In the genomic region with DNA sequence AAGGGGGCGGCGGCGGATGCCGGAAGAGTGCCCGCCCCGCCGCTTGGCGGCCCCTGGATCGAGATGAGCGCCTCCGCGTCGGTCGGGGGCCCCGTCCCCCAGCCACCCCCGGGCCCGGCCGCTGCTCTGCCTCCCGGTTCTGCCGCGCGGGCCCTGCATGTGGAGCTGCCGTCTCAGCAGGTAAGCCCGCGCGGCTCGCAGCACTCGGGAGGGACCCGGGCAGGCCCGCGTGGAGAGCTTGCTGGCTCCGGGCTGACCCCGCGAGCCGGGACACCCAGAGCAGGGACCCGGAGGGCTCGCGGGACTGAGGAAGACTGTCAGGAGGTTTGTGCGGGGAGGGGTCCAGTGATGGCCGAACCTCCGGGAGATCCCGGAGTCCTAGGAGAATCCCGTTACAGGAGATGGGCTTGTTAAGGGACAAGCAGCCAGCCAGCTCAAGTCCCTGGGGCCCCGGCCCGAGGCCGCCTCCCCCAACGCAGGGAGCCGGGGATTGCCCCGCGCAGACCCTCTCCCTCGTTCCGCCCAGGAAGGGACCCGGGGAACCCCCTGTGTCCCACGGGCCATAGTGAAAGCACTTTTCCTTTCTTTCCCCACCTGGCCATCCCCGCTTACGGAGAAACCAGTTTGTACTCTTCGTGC, we compare ENCODE assay signal across 1 cellular context.
TF ChIP-seq lines count a peak whose summit lies in the region.

No MANE protein-coding gene starts in this region.

TF ChIP-seq in H1, 55 proteins besides CTCF, POLR2A, EP300 and RAD21 (continued from another document):
- TF ChIP-seq RFX5 (IDR thresholded peaks at IDR 0.05; ENCODE audit: borderline replicate concordance, low read depth, low read length) (no peak), RNF2 (IDR thresholded peaks at IDR 0.05; ENCODE audit: borderline replicate concordance, low read depth, low read length, missing control alignments, poor library complexity, severe bottlenecking) (no peak), NRF1 (IDR thresholded peaks at IDR 0.05; ENCODE audit: low read depth, low read length) (no peak), SP2 (IDR thresholded peaks at IDR 0.05; ENCODE audit: low read length) (no peak), BRCA1 (IDR thresholded peaks at IDR 0.05; ENCODE audit: low read depth, low read length) (no peak), SRF (IDR thresholded peaks at IDR 0.05; ENCODE audit: low read depth, low read length) (no peak), ASH2L (IDR thresholded peaks at IDR 0.05; ENCODE audit: low read length) (peak; percentile 75), FOSL1 (IDR thresholded peaks at IDR 0.05; ENCODE audit: insufficient read depth, low read depth, low read length) (no peak), CEBPB (IDR thresholded peaks at IDR 0.05; ENCODE audit: low read depth, low read length) (no peak), RXRA (IDR thresholded peaks at IDR 0.05; ENCODE audit: insufficient read depth, low read depth, low read length) (no peak), MAFK (IDR thresholded peaks at IDR 0.05; ENCODE audit: low read depth, low read length) (no peak), POU5F1 (IDR thresholded peaks at IDR 0.05; ENCODE audit: low read depth, low read length) (no peak), SAP30 (IDR thresholded peaks at IDR 0.05; ENCODE audit: insufficient read depth, insufficient replicate concordance, low read length) (no peak), EGR1 (IDR thresholded peaks at IDR 0.05; ENCODE audit: borderline replicate concordance, low read depth, low read length) (no peak), NANOG (IDR thresholded peaks at IDR 0.05; ENCODE audit: insufficient read depth, low read depth, low read length, poor library complexity, severe bottlenecking) (no peak), TEAD4 (IDR thresholded peaks at IDR 0.05; ENCODE audit: low read depth, low read length) (no peak), BCL11A (IDR thresholded peaks at IDR 0.05; ENCODE audit: low read depth in 2 of 2, low read length in 2 of 2) (no peak), EZH2 (IDR thresholded peaks at IDR 0.05; ENCODE audit: low read depth, low read length, severe bottlenecking) (no peak), ZNF274 (IDR thresholded peaks at IDR 0.05; ENCODE audit: borderline replicate concordance, extremely low read depth, low read length) (no peak), KDM5A (IDR thresholded peaks at IDR 0.05; ENCODE audit: low read length) (no peak), SP4 (IDR thresholded peaks at IDR 0.05; ENCODE audit: low read length) (no peak), RBBP5 (IDR thresholded peaks at IDR 0.05; ENCODE audit: borderline replicate concordance, low read depth, low read length) (no peak; the same call in 1 of the 2 replicates), SIX5 (IDR thresholded peaks at IDR 0.05; ENCODE audit: low read depth, low read length) (no peak), USF2 (IDR thresholded peaks at IDR 0.05; ENCODE audit: low read length) (no peak), CHD1 (IDR thresholded peaks at IDR 0.05; ENCODE audit: low read depth, low read length) (no peak), SUZ12 (IDR thresholded peaks at IDR 0.05; ENCODE audit: low read length) (no peak), KDM4A (IDR thresholded peaks at IDR 0.05; ENCODE audit: low read depth, low read length, severe bottlenecking) (no peak), GABPA (IDR thresholded peaks at IDR 0.05; ENCODE audit: borderline replicate concordance, insufficient read depth, low read length) (no peak), CTBP2 (IDR thresholded peaks at IDR 0.05; ENCODE audit: borderline replicate concordance, insufficient read depth, insufficient read length, low read length) (no peak), ATF2 (IDR thresholded peaks at IDR 0.05; ENCODE audit: low read length) (no peak), KDM1A (IDR thresholded peaks at IDR 0.05; ENCODE audit: borderline replicate concordance, low read length) (no peak), GTF2F1 (IDR thresholded peaks at IDR 0.05; ENCODE audit: borderline replicate concordance, low read depth, low read length) (no peak), CREB1 (IDR thresholded peaks at IDR 0.05) (no peak), E2F6 (IDR thresholded peaks at IDR 0.05) (no peak), TAF7 (optimal IDR thresholded peaks at IDR 0.05; ENCODE audit: borderline replicate concordance, low read depth, low read length) (peak; percentile 31), TCF12 (IDR thresholded peaks at IDR 0.05; ENCODE audit: low read depth, low read length) (no peak), SIN3A (conservative IDR thresholded peaks at IDR 0.05 in 1 of 2, IDR thresholded peaks at IDR 0.05 in 1 of 2; ENCODE audit: low read depth in 1 of 2, low read length in 2 of 2) (0 out of 4 replicates have a peak, but pooled peaks have one; percentile 8 to 23), HDAC6 (IDR thresholded peaks at IDR 0.05; ENCODE audit: low read depth, low read length) (no peak), CBX8 (IDR thresholded peaks at IDR 0.05; ENCODE audit: borderline replicate concordance, low read depth, low read length) (no peak), TBP (IDR thresholded peaks at IDR 0.05; ENCODE audit: low read depth, low read length) (no peak; the same call in 1 of the 2 replicates), JUN (IDR thresholded peaks at IDR 0.05; ENCODE audit: low read depth, low read length) (no peak), CHD2 (IDR thresholded peaks at IDR 0.05; ENCODE audit: low read length) (0 out of 2 replicates have a peak, but pooled peaks have one; percentile 50), TAF1 (IDR thresholded peaks at IDR 0.05; ENCODE audit: low read depth, low read length) (peak; percentile 4), SP1 (IDR thresholded peaks at IDR 0.05; ENCODE audit: low read depth, low read length) (no peak), CBX5 (IDR thresholded peaks at IDR 0.05; ENCODE audit: low read depth, low read length) (no peak), BACH1 (IDR thresholded peaks at IDR 0.05; ENCODE audit: low read length) (no peak), HDAC2 (IDR thresholded peaks at IDR 0.05; ENCODE audit: borderline replicate concordance in 1 of 2, low read depth in 2 of 2, low read length in 2 of 2) (0 out of 4 replicates have a peak, but pooled peaks of 1 of the 2 experiments have one; percentile 12), SIRT6 (IDR thresholded peaks at IDR 0.05; ENCODE audit: low read length) (no peak)
- TF ChIP-seq, protein P1, sequence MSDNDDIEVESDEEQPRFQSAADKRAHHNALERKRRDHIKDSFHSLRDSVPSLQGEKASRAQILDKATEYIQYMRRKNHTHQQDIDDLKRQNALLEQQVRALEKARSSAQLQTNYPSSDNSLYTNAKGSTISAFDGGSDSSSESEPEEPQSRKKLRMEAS (IDR thresholded peaks at IDR 0.05), result no peak
- TF ChIP-seq, protein P2, sequence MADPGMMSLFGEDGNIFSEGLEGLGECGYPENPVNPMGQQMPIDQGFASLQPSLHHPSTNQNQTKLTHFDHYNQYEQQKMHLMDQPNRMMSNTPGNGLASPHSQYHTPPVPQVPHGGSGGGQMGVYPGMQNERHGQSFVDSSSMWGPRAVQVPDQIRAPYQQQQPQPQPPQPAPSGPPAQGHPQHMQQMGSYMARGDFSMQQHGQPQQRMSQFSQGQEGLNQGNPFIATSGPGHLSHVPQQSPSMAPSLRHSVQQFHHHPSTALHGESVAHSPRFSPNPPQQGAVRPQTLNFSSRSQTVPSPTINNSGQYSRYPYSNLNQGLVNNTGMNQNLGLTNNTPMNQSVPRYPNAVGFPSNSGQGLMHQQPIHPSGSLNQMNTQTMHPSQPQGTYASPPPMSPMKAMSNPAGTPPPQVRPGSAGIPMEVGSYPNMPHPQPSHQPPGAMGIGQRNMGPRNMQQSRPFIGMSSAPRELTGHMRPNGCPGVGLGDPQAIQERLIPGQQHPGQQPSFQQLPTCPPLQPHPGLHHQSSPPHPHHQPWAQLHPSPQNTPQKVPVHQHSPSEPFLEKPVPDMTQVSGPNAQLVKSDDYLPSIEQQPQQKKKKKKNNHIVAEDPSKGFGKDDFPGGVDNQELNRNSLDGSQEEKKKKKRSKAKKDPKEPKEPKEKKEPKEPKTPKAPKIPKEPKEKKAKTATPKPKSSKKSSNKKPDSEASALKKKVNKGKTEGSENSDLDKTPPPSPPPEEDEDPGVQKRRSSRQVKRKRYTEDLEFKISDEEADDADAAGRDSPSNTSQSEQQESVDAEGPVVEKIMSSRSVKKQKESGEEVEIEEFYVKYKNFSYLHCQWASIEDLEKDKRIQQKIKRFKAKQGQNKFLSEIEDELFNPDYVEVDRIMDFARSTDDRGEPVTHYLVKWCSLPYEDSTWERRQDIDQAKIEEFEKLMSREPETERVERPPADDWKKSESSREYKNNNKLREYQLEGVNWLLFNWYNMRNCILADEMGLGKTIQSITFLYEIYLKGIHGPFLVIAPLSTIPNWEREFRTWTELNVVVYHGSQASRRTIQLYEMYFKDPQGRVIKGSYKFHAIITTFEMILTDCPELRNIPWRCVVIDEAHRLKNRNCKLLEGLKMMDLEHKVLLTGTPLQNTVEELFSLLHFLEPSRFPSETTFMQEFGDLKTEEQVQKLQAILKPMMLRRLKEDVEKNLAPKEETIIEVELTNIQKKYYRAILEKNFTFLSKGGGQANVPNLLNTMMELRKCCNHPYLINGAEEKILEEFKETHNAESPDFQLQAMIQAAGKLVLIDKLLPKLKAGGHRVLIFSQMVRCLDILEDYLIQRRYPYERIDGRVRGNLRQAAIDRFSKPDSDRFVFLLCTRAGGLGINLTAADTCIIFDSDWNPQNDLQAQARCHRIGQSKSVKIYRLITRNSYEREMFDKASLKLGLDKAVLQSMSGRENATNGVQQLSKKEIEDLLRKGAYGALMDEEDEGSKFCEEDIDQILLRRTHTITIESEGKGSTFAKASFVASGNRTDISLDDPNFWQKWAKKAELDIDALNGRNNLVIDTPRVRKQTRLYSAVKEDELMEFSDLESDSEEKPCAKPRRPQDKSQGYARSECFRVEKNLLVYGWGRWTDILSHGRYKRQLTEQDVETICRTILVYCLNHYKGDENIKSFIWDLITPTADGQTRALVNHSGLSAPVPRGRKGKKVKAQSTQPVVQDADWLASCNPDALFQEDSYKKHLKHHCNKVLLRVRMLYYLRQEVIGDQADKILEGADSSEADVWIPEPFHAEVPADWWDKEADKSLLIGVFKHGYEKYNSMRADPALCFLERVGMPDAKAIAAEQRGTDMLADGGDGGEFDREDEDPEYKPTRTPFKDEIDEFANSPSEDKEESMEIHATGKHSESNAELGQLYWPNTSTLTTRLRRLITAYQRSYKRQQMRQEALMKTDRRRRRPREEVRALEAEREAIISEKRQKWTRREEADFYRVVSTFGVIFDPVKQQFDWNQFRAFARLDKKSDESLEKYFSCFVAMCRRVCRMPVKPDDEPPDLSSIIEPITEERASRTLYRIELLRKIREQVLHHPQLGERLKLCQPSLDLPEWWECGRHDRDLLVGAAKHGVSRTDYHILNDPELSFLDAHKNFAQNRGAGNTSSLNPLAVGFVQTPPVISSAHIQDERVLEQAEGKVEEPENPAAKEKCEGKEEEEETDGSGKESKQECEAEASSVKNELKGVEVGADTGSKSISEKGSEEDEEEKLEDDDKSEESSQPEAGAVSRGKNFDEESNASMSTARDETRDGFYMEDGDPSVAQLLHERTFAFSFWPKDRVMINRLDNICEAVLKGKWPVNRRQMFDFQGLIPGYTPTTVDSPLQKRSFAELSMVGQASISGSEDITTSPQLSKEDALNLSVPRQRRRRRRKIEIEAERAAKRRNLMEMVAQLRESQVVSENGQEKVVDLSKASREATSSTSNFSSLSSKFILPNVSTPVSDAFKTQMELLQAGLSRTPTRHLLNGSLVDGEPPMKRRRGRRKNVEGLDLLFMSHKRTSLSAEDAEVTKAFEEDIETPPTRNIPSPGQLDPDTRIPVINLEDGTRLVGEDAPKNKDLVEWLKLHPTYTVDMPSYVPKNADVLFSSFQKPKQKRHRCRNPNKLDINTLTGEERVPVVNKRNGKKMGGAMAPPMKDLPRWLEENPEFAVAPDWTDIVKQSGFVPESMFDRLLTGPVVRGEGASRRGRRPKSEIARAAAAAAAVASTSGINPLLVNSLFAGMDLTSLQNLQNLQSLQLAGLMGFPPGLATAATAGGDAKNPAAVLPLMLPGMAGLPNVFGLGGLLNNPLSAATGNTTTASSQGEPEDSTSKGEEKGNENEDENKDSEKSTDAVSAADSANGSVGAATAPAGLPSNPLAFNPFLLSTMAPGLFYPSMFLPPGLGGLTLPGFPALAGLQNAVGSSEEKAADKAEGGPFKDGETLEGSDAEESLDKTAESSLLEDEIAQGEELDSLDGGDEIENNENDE (IDR thresholded peaks at IDR 0.05; ENCODE audit: insufficient replicate concordance, low read length), result no peak
- TF ChIP-seq, protein P3, sequence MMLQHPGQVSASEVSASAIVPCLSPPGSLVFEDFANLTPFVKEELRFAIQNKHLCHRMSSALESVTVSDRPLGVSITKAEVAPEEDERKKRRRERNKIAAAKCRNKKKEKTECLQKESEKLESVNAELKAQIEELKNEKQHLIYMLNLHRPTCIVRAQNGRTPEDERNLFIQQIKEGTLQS (IDR thresholded peaks at IDR 0.05; ENCODE audit: insufficient read depth, low read depth, low read length), result no peak
